ENCODE assay signal across 8 cellular contexts in genomic region chr5:164475339-164475977, GRCh38.
DNase-seq lines count a peak whose midpoint lies in the region; ATAC-seq and TF ChIP-seq lines count a peak whose summit lies in the region.

No MANE protein-coding gene starts in this region.

- DNase-seq in cardiac muscle cell (ENCODE audit: low read depth in 1 of 2, low spot score in 1 of 2) = peak; percentile 29 to 59
- DNase-seq in cardiac septum (ENCODE audit: low spot score) = no peak
- peak; percentile 31 for DNase-seq in PC-3
- DNase-seq in fibroblast of peridontal ligament (ENCODE audit: extremely low read depth) = peak; percentile 79
- DNase-seq in thyroid gland = no peak
- no peak for DNase-seq in substantia nigra (lab: John Stamatoyannopoulos, UW)
- no peak for DNase-seq in middle frontal gyrus (ENCODE audit: extremely low spot score, low spot score)

- POLR2A ChIA-PET in PC-3 (lab: Charles Lee; ENCODE audit: unreplicated experiment) = no interaction called here

- H4K20me1 ChIP-seq in PC-3 (ENCODE audit: low read length) = no peaks in the 10 kb centered on the region

- H3K4me3 ChIP-seq in cardiac muscle cell = no peak overlapping the region
- no peak overlapping the region for H3K4me3 ChIP-seq in PC-3 (ENCODE audit: low read length)
- no peak overlapping the region for H3K4me3 ChIP-seq in thyroid gland (replicated peaks in 1 of 3)

- peak; percentile 67; the same call in 1 of the 2 replicates for ATAC-seq in PC-3
- no peak for ATAC-seq in GM18511 (IDR thresholded peaks at IDR 0.05; ENCODE audit: unreplicated experiment)

- no peak for TF ChIP-seq POLR2A in thyroid gland (IDR thresholded peaks at IDR 0.05)

- no peak overlapping the region for H3K4me2 ChIP-seq in PC-3 (ENCODE audit: low read length)

- H3K36me3 ChIP-seq in cardiac muscle cell (no peaks in the 10 kb centered on the region), PC-3 (ENCODE audit: low read depth, low read length) (no peaks in the 10 kb centered on the region), thyroid gland (no peaks in the 10 kb centered on the region)

- 68% methylated on average over 3 of the region's 3 CpGs for WGBS in thyroid gland, 2 donors

- H3K27me3 ChIP-seq in cardiac muscle cell (no peaks in the 10 kb centered on the region), PC-3 (ENCODE audit: low read length) (no peaks in the 10 kb centered on the region), thyroid gland (no peaks in the 10 kb centered on the region)

- H3F3A ChIP-seq in PC-3 (ENCODE audit: low read length, unreplicated experiment) = no peaks in the 10 kb centered on the region

- H3K4me1 ChIP-seq in cardiac muscle cell (ENCODE audit: low read depth) = no peaks in the 10 kb centered on the region
- H3K4me1 ChIP-seq in PC-3 (ENCODE audit: insufficient read depth, low read length) = no peaks in the 10 kb centered on the region
- peaks cover 0 to 5% of the 10 kb centered on the region in 2 donors for H3K4me1 ChIP-seq in thyroid gland

- H3K9ac ChIP-seq in PC-3 (ENCODE audit: low read length) = no peak overlapping the region

- TF ChIP-seq CTCF in cardiac muscle cell (IDR thresholded peaks at IDR 0.05; ENCODE audit: low read depth, low read length) = peak; percentile 72
- peak; percentile 69 for TF ChIP-seq CTCF in PC-3 (conservative IDR thresholded peaks at IDR 0.05; ENCODE audit: low read depth, low read length)
- TF ChIP-seq CTCF in thyroid gland (IDR thresholded peaks at IDR 0.05) = peak in 4 of 6 experiments; percentile 35 to 71 (median 55)

- H3K27ac ChIP-seq in cardiac muscle cell (no peak overlapping the region), PC-3 (ENCODE audit: low read length) (no peak overlapping the region), thyroid gland (no peak overlapping the region), substantia nigra (ENCODE audit: low read depth, low read length, poor library complexity, severe bottlenecking) (no peak overlapping the region)

- CTCF ChIA-PET in PC-3 (lab: Charles Lee) = interaction anchor here (0.9 kb wide), 1 partner anchor 29 kb away, joined by 3 read pairs; no protein-coding TSS in a partner anchor

- no peaks in the 10 kb centered on the region for H3K9me2 ChIP-seq in PC-3 (replicated peaks; ENCODE audit: low read length)

- intact Hi-C loops in cardiac septum (cut with DNase I) = loop anchor here (5.0 to 10.0 kb wide), 2 partner anchors 428 to 461 kb away; no protein-coding TSS in a partner anchor
- intact Hi-C loops in PC-3 (cut with micrococcal nuclease) = loop anchor here (1.0 to 10.0 kb wide), 3 partner anchors 427 to 781 kb away; no protein-coding TSS in a partner anchor
- intact Hi-C loops in thyroid gland (cut with DNase I) = no loop called here

- BruUV-seq in PC-3 (replicated peaks; lab: Mats Ljungman, UMichigan) = no TSS peak

- H3K79me2 ChIP-seq in PC-3 (ENCODE audit: low read length) = no peaks in the 10 kb centered on the region

- no peaks in the 10 kb centered on the region for H3K9me3 ChIP-seq in cardiac muscle cell (ENCODE audit: low read depth)
- no peaks in the 10 kb centered on the region for H3K9me3 ChIP-seq in PC-3 (ENCODE audit: low read length)
- H3K9me3 ChIP-seq in thyroid gland = no peaks in the 10 kb centered on the region

- no peak overlapping the region for H2AFZ ChIP-seq in PC-3 (ENCODE audit: low read length)

Comparison
In these comparisons a context has a peak if more than half of its experiments do, and no peak if none do; other contexts are left out.
1. DNase-seq: peak in cardiac muscle cell (2 of 2), PC-3 (single experiment) and fibroblast of peridontal ligament (single experiment); none in cardiac septum (single experiment), thyroid gland (0 of 2), substantia nigra (0 of 49) and middle frontal gyrus (single experiment).
2. Peak in every context shown above with its lines, with median percentiles within 50 percentile points of each other: CTCF ChIP-seq.